19 cellular contexts compared by ENCODE assay signal in genomic region chr9:113569472-113570060, GRCh38.
DNase-seq lines count a peak whose midpoint lies in the region; ATAC-seq, FAIRE-seq and TF ChIP-seq lines count a peak whose summit lies in the region.
"Had no signal": no experiment of that assay in that cellular context is flagged by ENCODE, and none has a peak within 500 bp of the region (broad histone marks: within the 10 kb centered on the region; RNA-seq: fewer than 3 reads in every experiment).

No MANE protein-coding gene starts in this region.

- H3K9me3 Mint-ChIP-seq in activated naive CD8-positive, alpha-beta T cell treated with anti-CD3 and anti-CD28 coated beads, Interleukin-2, amount 10 ng/mL, durations not matched to agents 7 days and 5 days = no peaks in the 10 kb centered on the region
- H3K9me3 Mint-ChIP-seq in naive thymus-derived CD8-positive, alpha-beta T cell = no peaks in the 10 kb centered on the region
- H3K9me3 Mint-ChIP-seq: dendritic cell treated with granulocyte-macrophage colony-stimulating factor and Interleukin-4, amounts not matched to agents 40 ng/mL and 50 ng/mL, for 4 days; stimulated activated memory B cell treated with anti-CD40 and anti-IgM and Interleukin-4, amounts not matched to agents 10 μg/mL and 1 μg/mL and 100 μg/mL, for 72 hours had no signal

- peaks cover 26% of the 10 kb centered on the region for H3K4me1 Mint-ChIP-seq in activated naive CD8-positive, alpha-beta T cell treated with anti-CD3 and anti-CD28 coated beads, Interleukin-2, amount 10 ng/mL, durations not matched to agents 7 days and 5 days
- H3K4me1 Mint-ChIP-seq in naive thymus-derived CD8-positive, alpha-beta T cell = peaks cover 33 to 65% (median 58%) of the 10 kb centered on the region in 4 donors

- POLR2A ChIA-PET in activated naive CD8-positive, alpha-beta T cell treated with anti-CD3 and anti-CD28 coated beads, Interleukin-2, amount 10 ng/mL, durations not matched to agents 7 days and 5 days (lab: Charles Lee) = interaction anchor here (1.9 kb wide), 1 partner anchor 9 kb away, joined by 8 read pairs; no protein-coding TSS in a partner anchor
- POLR2A ChIA-PET in naive thymus-derived CD8-positive, alpha-beta T cell (lab: Charles Lee) = no interaction called here

- in situ Hi-C loops in transverse colon (cut with MboI; ENCODE audit: low pct_ligation_motif_present in 1 of 4, low pct_unique_long_range_greater_than_20kb in 1 of 4, low sequenced_read_pairs in 3 of 4) = no loop called here

- no peaks in the 10 kb centered on the region for H3K27me3 Mint-ChIP-seq in activated naive CD8-positive, alpha-beta T cell treated with anti-CD3 and anti-CD28 coated beads, Interleukin-2, amount 10 ng/mL, durations not matched to agents 7 days and 5 days
- no peaks in the 10 kb centered on the region for H3K27me3 Mint-ChIP-seq in naive thymus-derived CD8-positive, alpha-beta T cell

- peaks cover 2% of the 10 kb centered on the region for H3K36me3 Mint-ChIP-seq in activated naive CD8-positive, alpha-beta T cell treated with anti-CD3 and anti-CD28 coated beads, Interleukin-2, amount 10 ng/mL, durations not matched to agents 7 days and 5 days
- no peaks in the 10 kb centered on the region for H3K36me3 Mint-ChIP-seq in naive thymus-derived CD8-positive, alpha-beta T cell
- H3K36me3 Mint-ChIP-seq: stimulated activated memory B cell treated with anti-CD40 and anti-IgM and Interleukin-4, amounts not matched to agents 10 μg/mL and 1 μg/mL and 100 μg/mL, for 72 hours had no signal

- no peak overlapping the region for H3K4me3 Mint-ChIP-seq in activated naive CD8-positive, alpha-beta T cell treated with anti-CD3 and anti-CD28 coated beads, Interleukin-2, amount 10 ng/mL, durations not matched to agents 7 days and 5 days
- no peak overlapping the region for H3K4me3 Mint-ChIP-seq in naive thymus-derived CD8-positive, alpha-beta T cell
- H3K4me3 Mint-ChIP-seq: dendritic cell treated with granulocyte-macrophage colony-stimulating factor and Interleukin-4, amounts not matched to agents 40 ng/mL and 50 ng/mL, for 4 days; stimulated activated memory B cell treated with anti-CD40 and anti-IgM and Interleukin-4, amounts not matched to agents 10 μg/mL and 1 μg/mL and 100 μg/mL, for 72 hours had no signal

- H3K4me3 ChIP-seq in heart right ventricle (no peak overlapping the region), transverse colon (no peak overlapping the region)
- H3K4me3 ChIP-seq: Peyer's patch had no signal

- TF ChIP-seq POLR2A in transverse colon (IDR thresholded peaks at IDR 0.05) (no peak), H54 (IDR thresholded peaks at IDR 0.05; ENCODE audit: low read depth, low read length) (no peak)

- no peaks in the 10 kb centered on the region for H3K9me3 ChIP-seq in heart right ventricle
- no peaks in the 10 kb centered on the region for H3K9me3 ChIP-seq in transverse colon
- H3K9me3 ChIP-seq: Peyer's patch had no signal

- no peak for FAIRE-seq in H54 (lab: Jason Lieb, UNC)
- FAIRE-seq: small intestine had no signal

- H3K4me1 ChIP-seq in heart right ventricle (peaks cover 31 to 98% (median 74%) of the 10 kb centered on the region in 9 donors), transverse colon (peaks cover 12 to 37% (median 32%) of the 10 kb centered on the region in 4 donors)

- H3K27ac ChIP-seq in heart right ventricle = peak overlapping the region in 8 of 10 donors; percentile 60 to 99 (median 86)
- H3K27ac ChIP-seq in transverse colon = peak overlapping the region in 3 of 4 donors; percentile 17 to 23 (median 22)
- H3K27ac ChIP-seq: HL-60, KMS-11 had no signal

- DNase-seq in heart right ventricle (no peak), Right ventricle myocardium inferior (ENCODE audit: missing footprints) (no peak), transverse colon (peak; percentile 4), H54 (ENCODE audit: insufficient read length, low spot score) (no peak)
- DNase-seq in activated naive CD8-positive, alpha-beta T cell treated with anti-CD3 and anti-CD28 coated beads, Interleukin-2, amount 10 ng/mL, durations not matched to agents 7 days and 5 days = peak; percentile 2
- peak in 1 of 10 donors; percentile 18 for DNase-seq in naive thymus-derived CD8-positive, alpha-beta T cell
- no peak for DNase-seq in stimulated activated naive CD8-positive, alpha-beta T cell treated with anti-CD3 and anti-CD28 coated beads, Interleukin-15, Interleukin-2, amounts not matched to agents 100 U/mL and 50 U/mL, for 24 hours
- DNase-seq: activated effector memory CD4-positive, alpha-beta T cell treated with Interleukin-2 at 50 U/mL for 16 hours; erythroblast; midbrain; NCI-H748 treated with DMSO at 0.1 percent for 48 hours; small intestine; SW 1271 had no signal

- 58 to 71% methylated on average over 2 of the region's 2 CpGs for WGBS in heart right ventricle, 2 donors
- WGBS in transverse colon (ENCODE audit: low coverage in 1 of 2), 2 donors = 93% methylated on average over 2 of the region's 2 CpGs; no CpG with 5 or more reads in 1 of the 2 donors

- TF ChIP-seq CTCF in heart right ventricle (IDR thresholded peaks at IDR 0.05) (no peak), transverse colon (IDR thresholded peaks at IDR 0.05) (no peak)

- ATAC-seq in heart right ventricle = no peak
- ATAC-seq in Right ventricle myocardium inferior = no peak
- ATAC-seq in activated naive CD8-positive, alpha-beta T cell treated with anti-CD3 and anti-CD28 coated beads, Interleukin-2, amount 10 ng/mL, durations not matched to agents 7 days and 5 days (ENCODE audit: low read depth) = no peak
- no peak for ATAC-seq in naive thymus-derived CD8-positive, alpha-beta T cell
- ATAC-seq in GM18907 (IDR thresholded peaks at IDR 0.05; ENCODE audit: unreplicated experiment) = no peak
- ATAC-seq in stimulated activated naive CD8-positive, alpha-beta T cell treated with anti-CD3 and anti-CD28 coated beads, Interleukin-15, Interleukin-2, amounts not matched to agents 100 U/mL and 50 U/mL, for 24 hours = no peak
- ATAC-seq: stimulated activated memory B cell treated with anti-CD40 and anti-IgM and Interleukin-4, amounts not matched to agents 10 μg/mL and 1 μg/mL and 100 μg/mL, for 72 hours had no signal

- H3K27ac Mint-ChIP-seq in activated naive CD8-positive, alpha-beta T cell treated with anti-CD3 and anti-CD28 coated beads, Interleukin-2, amount 10 ng/mL, durations not matched to agents 7 days and 5 days = no peak overlapping the region
- peak overlapping the region in 9 of 10 donors; percentile 31 to 89 (median 62) for H3K27ac Mint-ChIP-seq in naive thymus-derived CD8-positive, alpha-beta T cell
- H3K27ac Mint-ChIP-seq: dendritic cell treated with granulocyte-macrophage colony-stimulating factor and Interleukin-4, amounts not matched to agents 40 ng/mL and 50 ng/mL, for 4 days; stimulated activated memory B cell treated with anti-CD40 and anti-IgM and Interleukin-4, amounts not matched to agents 10 μg/mL and 1 μg/mL and 100 μg/mL, for 72 hours had no signal

- H3K27me3 ChIP-seq in heart right ventricle (no peaks in the 10 kb centered on the region), transverse colon (no peaks in the 10 kb centered on the region)
- H3K27me3 ChIP-seq: Peyer's patch had no signal

- H3K36me3 ChIP-seq in heart right ventricle (peaks cover 0 to 6% (median 0%) of the 10 kb centered on the region in 9 donors), transverse colon (no peaks in the 10 kb centered on the region)
- H3K36me3 ChIP-seq: Peyer's patch had no signal

- intact Hi-C loops in heart right ventricle (cut with DNase I) (loop anchor here in 5 of 10 donors (5.0 to 10.0 kb wide), 6 partner anchors 32 to 112 kb away; partner anchors contain the start of gene RGS3 (in 2 of the 5)), Right ventricle myocardium inferior (cut with DNase I) (no loop called here), transverse colon (cut with DNase I; ENCODE audit: low total_unique reads) (no loop called here)

- no peak for TF ChIP-seq EP300 in transverse colon (IDR thresholded peaks at IDR 0.05; ENCODE audit: low read depth)

Comparison
In these comparisons a context has a peak if more than half of its experiments do, and no peak if none do; other contexts are left out.
1. DNase-seq: peak in activated naive CD8-positive, alpha-beta T cell treated with anti-CD3 and anti-CD28 coated beads, Interleukin-2, amount 10 ng/mL, durations not matched to agents 7 days and 5 days (single experiment) and transverse colon (single experiment); none in heart right ventricle (0 of 2), Right ventricle myocardium inferior (single experiment), H54 (single experiment) and stimulated activated naive CD8-positive, alpha-beta T cell treated with anti-CD3 and anti-CD28 coated beads, Interleukin-15, Interleukin-2, amounts not matched to agents 100 U/mL and 50 U/mL, for 24 hours (single experiment).